28 cellular contexts compared by ENCODE assay signal in the genomic region with DNA sequence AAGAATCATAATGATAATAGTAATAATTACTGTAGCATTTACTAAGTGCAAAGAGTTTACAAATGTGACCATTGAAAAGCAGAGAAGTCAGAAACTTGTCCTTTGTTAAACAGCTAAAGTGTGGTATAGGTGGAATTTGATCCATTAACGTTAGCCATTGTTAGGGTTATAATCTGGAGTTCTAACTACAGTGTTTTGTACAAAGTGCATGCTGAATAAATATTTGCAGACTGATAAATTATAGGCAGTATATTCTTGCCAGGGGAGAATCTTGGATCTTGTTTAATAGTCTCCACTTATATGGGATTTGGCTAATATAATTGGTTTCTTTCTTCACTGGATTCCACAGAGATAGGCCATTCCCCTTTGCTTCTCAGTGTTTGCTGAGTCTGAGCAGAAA. TPM values are rescaled to one million over a fixed set of nuclear protein-coding genes. Genes with fewer than 3 reads are reported as not detected.
"Had no signal": no experiment of that assay in that cellular context is flagged by ENCODE, and none has a peak within 500 bp of the region (broad histone marks: within the 10 kb centered on the region; RNA-seq: fewer than 3 reads in every experiment).

No MANE protein-coding gene starts in this region.

- DNase-seq: activated CD4-positive, alpha-beta memory T cell treated with anti-CD3 and anti-CD28 coated beads, Interleukin-2, amount 10 ng/mL, durations not matched to agents 7 days and 5 days; activated CD4-positive, alpha-beta T cell treated with anti-CD3 and anti-CD28 coated beads for 36 hours; activated CD4-positive, alpha-beta T cell treated with anti-CD3 and anti-CD28 coated beads, Interleukin-2, amount 50 U/mL, for 1 hour; activated gamma-delta T cell; activated naive CD4-positive, alpha-beta T cell treated with anti-CD3 and anti-CD28 coated beads for 36 hours; activated T-cell treated with anti-CD3 and anti-CD28 coated beads for 4 hours; activated T-cell treated with anti-CD3 and anti-CD28 coated beads, Interleukin-2, amount 50 U/mL, for 48 hours; amygdala; MG63; MV-4-11; NCI-H1092 treated with DMSO at 0.1 percent for 48 hours; NCI-H1436 treated with DMSO at 0.1 percent for 48 hours; NCI-H187; NCI-H2081; NCI-H526; SIG-M5; T-cell; T-helper 2 cell; T1000 had no signal

- H3K36me3 Mint-ChIP-seq: activated naive CD8-positive, alpha-beta T cell; brain; T-cell had no signal

- H3K27me3 Mint-ChIP-seq: activated CD4-positive, alpha-beta T cell treated with anti-CD3 and anti-CD28 coated beads for 36 hours had no signal

- H3K9me3 Mint-ChIP-seq: activated CD4-positive, alpha-beta memory T cell treated with anti-CD3 and anti-CD28 coated beads, Interleukin-2, amount 10 ng/mL, durations not matched to agents 7 days and 5 days; activated naive CD4-positive, alpha-beta T cell treated with anti-CD3 and anti-CD28 coated beads for 36 hours; activated T-helper 17 cell treated with anti-CD3 and anti-CD28 coated beads, Interleukin-2, amount 50 U/mL, for 72 hours; brain; central memory CD8-positive, alpha-beta T cell; T-cell had no signal

- H3K27ac ChIP-seq: SK-N-MC had no signal

- H3K4me1 Mint-ChIP-seq: activated CD4-positive, alpha-beta memory T cell treated with anti-CD3 and anti-CD28 coated beads, Interleukin-2, amount 10 ng/mL, durations not matched to agents 7 days and 5 days; activated CD4-positive, alpha-beta T cell treated with anti-CD3 and anti-CD28 coated beads for 36 hours; activated T-helper 17 cell treated with anti-CD3 and anti-CD28 coated beads, Interleukin-2, amount 50 U/mL, for 72 hours; central memory CD8-positive, alpha-beta T cell; T-cell had no signal

- H3K4me3 Mint-ChIP-seq: activated CD4-positive, alpha-beta memory T cell treated with anti-CD3 and anti-CD28 coated beads, Interleukin-2, amount 10 ng/mL, durations not matched to agents 7 days and 5 days; activated CD4-positive, alpha-beta T cell treated with anti-CD3 and anti-CD28 coated beads for 36 hours; activated naive CD4-positive, alpha-beta T cell treated with anti-CD3 and anti-CD28 coated beads for 36 hours; activated naive CD8-positive, alpha-beta T cell; activated T-helper 17 cell treated with anti-CD3 and anti-CD28 coated beads, Interleukin-2, amount 50 U/mL, for 72 hours; brain; central memory CD8-positive, alpha-beta T cell; T-cell had no signal

- H3K27ac Mint-ChIP-seq: activated CD4-positive, alpha-beta memory T cell treated with anti-CD3 and anti-CD28 coated beads, Interleukin-2, amount 10 ng/mL, durations not matched to agents 7 days and 5 days; activated CD4-positive, alpha-beta T cell treated with anti-CD3 and anti-CD28 coated beads for 36 hours; activated naive CD4-positive, alpha-beta T cell treated with anti-CD3 and anti-CD28 coated beads for 36 hours; activated naive CD8-positive, alpha-beta T cell; activated T-helper 17 cell treated with anti-CD3 and anti-CD28 coated beads, Interleukin-2, amount 50 U/mL, for 72 hours; T-cell had no signal

RNA-seq across cellular contexts. Expression of a gene that starts 51.6 kb away (rescaled TPM):
- total RNA-seq: activated CD4-positive, alpha-beta memory T cell treated with anti-CD3 and anti-CD28 coated beads, Interleukin-2, amount 10 ng/mL, durations not matched to agents 7 days and 5 days; activated CD4-positive, alpha-beta T cell treated with anti-CD3 and anti-CD28 coated beads for 36 hours; activated CD8-positive, alpha-beta memory T cell treated with anti-CD3 and anti-CD28 coated beads for 36 hours; activated naive CD4-positive, alpha-beta T cell treated with anti-CD3 and anti-CD28 coated beads for 36 hours; activated T-helper 17 cell treated with anti-CD3 and anti-CD28 coated beads, Interleukin-2, amount 50 U/mL, for 72 hours; astrocyte; NCI-H460; OCI-LY7 had no signal
